In genomic region chr7:151702961-151703360, GRCh38 we compare ENCODE assay signal across 29 cellular contexts.
"Had no signal": no experiment of that assay in that cellular context is flagged by ENCODE, and none has a peak within 500 bp of the region (broad histone marks: within the 10 kb centered on the region; RNA-seq: fewer than 3 reads in every experiment).

No MANE protein-coding gene starts in this region.

- H3K4me1 ChIP-seq: prostate gland had no signal

- H3K9me3 ChIP-seq: gastroesophageal sphincter, heart left ventricle, mucosa of descending colon, prostate gland, sigmoid colon, testis, tibial artery, upper lobe of left lung had no signal

- H3K27me3 ChIP-seq: gastroesophageal sphincter, heart left ventricle, sigmoid colon, testis, tibial artery, upper lobe of left lung had no signal

- FAIRE-seq: islet of Langerhans, urothelium cell line had no signal

- H3K9ac ChIP-seq: neural progenitor cell had no signal

- H2AFZ ChIP-seq: neural progenitor cell had no signal

- H3K27ac ChIP-seq: epithelial cell of prostate, gastroesophageal sphincter, neural progenitor cell, prostate gland, sigmoid colon, testis, tibial artery, upper lobe of left lung had no signal

- DNase-seq: cerebellar nuclear complex; cortex of kidney; effector CD8-positive, alpha-beta T cell; endodermal cell; foreskin fibroblast; hippocampal formation; kidney glomerular epithelial cell; naive B cell; right cardiac atrium; sigmoid colon; stimulated activated CD4-positive, alpha-beta T cell treated with anti-CD3 and anti-CD28 coated beads, Interleukin-2, amount 100 ng/mL, for 24 hours; stimulated activated CD4-positive, alpha-beta T cell treated with anti-CD3 and anti-CD28 coated beads, Interleukin-4, amount 100 ng/mL, for 24 hours; stimulated activated naive CD8-positive, alpha-beta T cell treated with anti-CD3 and anti-CD28 coated beads, Interleukin-15, Interleukin-2, amounts not matched to agents 100 U/mL and 50 U/mL, for 24 hours; substantia nigra; testis; tibial artery; upper lobe of left lung had no signal

- H3K4me3 ChIP-seq: gastroesophageal sphincter, heart left ventricle, lung, mucosa of descending colon, neural progenitor cell, prostate gland, sigmoid colon, testis, tibial artery, upper lobe of left lung had no signal

- ATAC-seq: esophagus mucosa; gastroesophageal sphincter; heart left ventricle; mucosa of descending colon; natural killer cell treated with Interleukin-12 subunit alpha and Interleukin-12 subunit beta and Interleukin-15 and Interleukin-18, amount 100 ng/mL, for 72 hours; right cardiac atrium; stimulated activated memory B cell treated with anti-CD40 and anti-IgM and Interleukin-4, amounts not matched to agents 10 μg/mL and 1 μg/mL and 100 μg/mL, for 72 hours; stimulated activated naive CD8-positive, alpha-beta T cell treated with anti-CD3 and anti-CD28 coated beads, Interleukin-15, Interleukin-2, amounts not matched to agents 100 U/mL and 50 U/mL, for 24 hours had no signal

- H3K4me2 ChIP-seq: neural progenitor cell had no signal

- H3K36me3 ChIP-seq: gastroesophageal sphincter, heart left ventricle, neural progenitor cell, prostate gland, sigmoid colon, tibial artery, upper lobe of left lung had no signal
